In the genomic region with DNA sequence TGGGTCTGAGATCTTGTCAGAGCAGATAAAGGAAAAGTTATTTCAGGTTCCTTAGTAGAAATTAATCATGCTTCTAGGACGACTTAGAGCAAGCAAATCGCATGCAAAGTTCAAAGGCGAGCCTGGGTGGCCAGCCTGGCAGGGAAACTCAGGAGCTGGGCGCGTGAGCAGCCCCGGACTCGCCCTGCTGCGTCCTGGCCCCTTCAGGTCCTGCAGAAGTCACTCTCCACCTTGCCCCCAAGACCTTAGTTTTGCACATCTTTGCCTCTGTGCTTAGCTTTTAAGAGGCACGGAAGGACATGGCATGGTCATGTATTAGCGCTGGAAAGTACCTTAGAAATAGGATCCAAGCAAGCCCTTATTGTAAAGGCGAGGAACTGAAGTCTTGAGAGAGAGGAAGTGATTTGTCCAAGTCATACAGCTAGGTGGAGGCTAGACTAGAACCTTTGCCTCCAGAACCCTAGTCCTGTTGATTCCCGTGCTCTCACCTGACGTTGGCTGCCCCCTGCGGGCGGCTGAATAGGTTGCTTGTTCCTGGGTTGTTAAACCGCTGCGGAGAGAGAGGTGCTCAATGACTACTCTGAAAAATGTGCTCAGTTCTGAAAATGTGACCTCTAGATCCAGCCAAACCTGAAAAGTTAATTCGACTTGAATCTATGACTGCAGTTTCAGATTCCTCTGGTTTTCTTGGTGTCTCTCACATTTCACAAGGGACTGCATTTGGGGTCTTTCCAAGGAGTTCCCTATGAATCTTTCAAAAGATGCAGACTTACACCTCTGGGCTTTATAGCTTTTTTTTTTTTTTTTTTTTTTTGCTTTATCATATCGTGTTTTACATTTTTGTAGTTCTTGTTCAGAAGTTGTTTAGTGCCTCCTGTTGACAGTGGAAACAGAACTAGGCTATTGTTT, we compare ENCODE assay signal across 8 cellular contexts. TPM values are rescaled to one million over a fixed set of nuclear protein-coding genes. Genes with fewer than 3 reads are reported as not detected.
DNase-seq lines count a peak whose midpoint lies in the region; ATAC-seq and TF ChIP-seq lines count a peak whose summit lies in the region.

No MANE protein-coding gene starts in this region.

- no peaks in the 10 kb centered on the region for H3K9me3 ChIP-seq in colonic mucosa

- H3K4me1 ChIP-seq in colonic mucosa = no peaks in the 10 kb centered on the region
- H3K4me1 ChIP-seq in mesendoderm (ENCODE audit: control insufficient read depth, low read depth, low read length) = no peaks in the 10 kb centered on the region

- no peak overlapping the region for H2BK5ac ChIP-seq in mesendoderm (ENCODE audit: low read length)

- H3K4me2 ChIP-seq in mesendoderm (ENCODE audit: low read length) = peak overlapping the region; percentile 94

- H3K36me3 ChIP-seq in colonic mucosa = no peaks in the 10 kb centered on the region
- no peaks in the 10 kb centered on the region for H3K36me3 ChIP-seq in mesendoderm (ENCODE audit: control insufficient read depth, insufficient read depth, low read length)

- H3K56ac ChIP-seq in mesendoderm (ENCODE audit: low read length) = peak overlapping the region; percentile 20

- H3K79me2 ChIP-seq in mesendoderm (ENCODE audit: control insufficient read depth, insufficient read depth, low read length) = no peaks in the 10 kb centered on the region

- H3K18ac ChIP-seq in mesendoderm (ENCODE audit: low read length) = no peak overlapping the region

- H3K9ac ChIP-seq in colonic mucosa (ENCODE audit: low read depth in 2 of 2, low read length in 2 of 2) (peak overlapping the region; percentile 44 to 93), mesendoderm (ENCODE audit: low read length) (peak overlapping the region; percentile 47)

- H2BK15ac ChIP-seq in mesendoderm (replicated peaks; ENCODE audit: low read depth) = no peak overlapping the region

- WGBS in mesendoderm (ENCODE audit: extremely low coverage, insufficient coverage, low lambda C conversion rate) = no CpG with 5 or more reads among the region's 19 CpGs

- peak overlapping the region; percentile 50 for H3K4me3 ChIP-seq in colonic mucosa
- no peak overlapping the region for H3K4me3 ChIP-seq in mesendoderm (ENCODE audit: low read length)

- no peak overlapping the region for H2AK5ac ChIP-seq in mesendoderm (ENCODE audit: low read length)

- peak overlapping the region; percentile 67 for H3K23ac ChIP-seq in mesendoderm (ENCODE audit: low read length)

- intact Hi-C loops in colonic mucosa (cut with DNase I) = no loop called here

- peak overlapping the region; percentile 60 for H3K27ac ChIP-seq in colonic mucosa
- H3K27ac ChIP-seq in mesendoderm (ENCODE audit: low read depth, low read length) = no peak overlapping the region

- ATAC-seq in HG02885 (IDR thresholded peaks at IDR 0.05; ENCODE audit: poor library complexity, unreplicated experiment) = peak; percentile 32
- ATAC-seq in activated CD4-positive, CD25-positive, alpha-beta regulatory T cell treated with anti-CD3 and anti-CD28 coated beads, Interleukin-2, amount 50 U/mL, for 24 hours = peak; percentile 43 to 54

- DNase-seq in NCI-H2196 (lab: John Stamatoyannopoulos, UW; ENCODE audit: unreplicated experiment) (peak; percentile 20), NCI-H2196 treated with DMSO at 0.1 percent for 48 hours (lab: John Stamatoyannopoulos, UW; ENCODE audit: unreplicated experiment) (no peak), NCI-H2107 (lab: John Stamatoyannopoulos, UW) (peak; percentile 35), colonic mucosa (peak; percentile 90), mesendoderm (peak; percentile 89)
- peak; percentile 56 to 75 for DNase-seq in stimulated activated CD8-positive, alpha-beta memory T cell treated with anti-CD3 and anti-CD28 coated beads, Interleukin-7, amount 100 ng/mL, for 48 hours (ENCODE audit: extremely low read depth in 1 of 2, low read depth in 1 of 2)

- H4K8ac ChIP-seq in mesendoderm (ENCODE audit: low read depth, low read length) = no peak overlapping the region

- no peaks in the 10 kb centered on the region for H3K79me1 ChIP-seq in mesendoderm (ENCODE audit: low read length)

- H4K5ac ChIP-seq in mesendoderm (ENCODE audit: low read length) = no peak overlapping the region

- H2BK120ac ChIP-seq in mesendoderm (ENCODE audit: low read depth, low read length) = no peak overlapping the region

- peak; percentile 61 for TF ChIP-seq CTCF in colonic mucosa (IDR thresholded peaks at IDR 0.05)

- H3K4ac ChIP-seq in mesendoderm (ENCODE audit: low read depth, low read length) = no peak overlapping the region

- H3K27me3 ChIP-seq in colonic mucosa (no peaks in the 10 kb centered on the region), mesendoderm (ENCODE audit: insufficient read depth, low read length, poor library complexity) (peaks cover 18% of the 10 kb centered on the region)

RNA-seq across cellular contexts. Expression of a gene that starts 2.7 kb away (rescaled TPM):
- total RNA-seq in colonic mucosa = 10 to 100 TPM; 67.2 to 78.0 TPM
- polyA plus RNA-seq in mesendoderm (2013, experiment 1 of 2) = 0.80 TPM
- 0.66 TPM for polyA plus RNA-seq in mesendoderm (2013, experiment 2 of 2)
